Comparison of ENCODE assay signal across 12 cellular contexts in the genomic region with DNA sequence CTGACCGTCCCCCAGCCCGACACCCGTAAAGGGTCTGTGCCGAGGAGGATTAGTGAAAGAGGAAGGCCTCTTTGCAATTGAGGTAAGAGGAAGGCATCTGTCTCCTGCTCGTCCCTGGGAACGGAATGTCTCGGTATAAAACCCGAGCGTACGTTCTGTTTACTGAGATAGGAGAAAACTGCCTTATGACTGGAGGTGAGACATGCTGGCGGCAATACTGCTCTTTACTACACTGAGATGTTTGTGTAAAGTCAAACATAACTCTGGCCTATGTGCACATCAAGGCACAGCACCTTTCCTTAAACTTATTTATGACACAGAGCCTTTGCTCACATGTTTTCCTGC. TPM values are rescaled to one million over a fixed set of nuclear protein-coding genes. Genes with fewer than 3 reads are reported as not detected.
DNase-seq lines count a peak whose midpoint lies in the region; ATAC-seq, FAIRE-seq and TF ChIP-seq lines count a peak whose summit lies in the region.
"Not testable (repeated sequence)": the region's sequence is repeated elsewhere in the genome, so short reads cannot be mapped to it uniquely, and the experiment has no call there.
"Had no signal": no experiment of that assay in that cellular context is flagged by ENCODE, and none has a peak within 500 bp of the region (broad histone marks: within the 10 kb centered on the region; RNA-seq: fewer than 3 reads in every experiment).

No MANE protein-coding gene starts in this region.

- not testable (repeated sequence) for H3K4me1 ChIP-seq in HUES48 (ENCODE audit: control insufficient read depth, insufficient read depth, low read length); H1 (replicated peaks in 1 of 4; ENCODE audit: control insufficient read depth in 3 of 4, insufficient read depth in 4 of 4, low read length in 3 of 4)
- H3K4me1 ChIP-seq in HepG2 (ENCODE audit: insufficient read depth, low read length) (peaks cover 58% of the 10 kb centered on the region), transverse colon (peaks cover 0 to 10% (median 0%) of the 10 kb centered on the region in 4 donors)

- H2AFZ ChIP-seq in H1 (ENCODE audit: low read length): peak overlapping the region; percentile 22; the same call in 1 of the 2 replicates
- H2AFZ ChIP-seq in HepG2 (ENCODE audit: low read length): not testable (repeated sequence)

- H3K4me3 Mint-ChIP-seq in nephron progenitor cell: peak overlapping the region; percentile 26

- H2BK15ac ChIP-seq in H1 (ENCODE audit: low read length): not testable (repeated sequence)

- POLR2A ChIA-PET in H1 (lab: Charles Lee; ENCODE audit: partially characterized antibody): interaction anchor here (0.5 kb wide), 1 partner anchor 233 kb away, joined by 3 read pairs; no protein-coding TSS in a partner anchor
- POLR2A ChIA-PET in HepG2 (lab: Yijun Ruan, JAX): not testable (repeated sequence)

- H2BK20ac ChIP-seq in H1 (ENCODE audit: low read length): not testable (repeated sequence)

- H3K4ac ChIP-seq in H1 (replicated peaks; ENCODE audit: insufficient read length, low read depth, low read length): not testable (repeated sequence)

- not testable (repeated sequence) for H3K79me1 ChIP-seq in H1 (ENCODE audit: low read depth, low read length)

- H2BK120ac ChIP-seq in H1 (replicated peaks; ENCODE audit: low read depth, low read length): not testable (repeated sequence)

- WGBS in H1 (ENCODE audit: extremely low coverage in 1 of 2, insufficient coverage in 1 of 2, insufficient read length in 1 of 2, insufficient replicate concordance in 2 of 2, low coverage in 1 of 2, low lambda C conversion rate in 2 of 2, missing lambda C conversion rate in 1 of 2), 2 experiments: 92% methylated on average over 11 of the region's 11 CpGs; no CpG with 5 or more reads in 1 of the 2 experiments
- 4% methylated on average over 11 of the region's 11 CpGs for WGBS in HepG2 (ENCODE audit: low lambda C conversion rate)
- 58 to 62% methylated on average over 7 to 11 of the region's 11 CpGs for WGBS in transverse colon (ENCODE audit: low coverage in 1 of 2), 2 donors

- H3K14ac ChIP-seq in H1 (ENCODE audit: insufficient read length): not testable (repeated sequence)

- peak overlapping the region; percentile 91 for H3K27ac Mint-ChIP-seq in nephron progenitor cell

- H4K5ac ChIP-seq in H1 (ENCODE audit: insufficient read length, low read depth, low read length): not testable (repeated sequence)

- peaks cover 36% of the 10 kb centered on the region for H3K4me1 Mint-ChIP-seq in nephron progenitor cell

- in situ Hi-C loops in HepG2 (cut with HindIII; ENCODE audit: extremely low pct_ligation_motif_present, low pct_unique_long_range_greater_than_20kb): not testable (repeated sequence)
- in situ Hi-C loops in transverse colon (cut with MboI; ENCODE audit: low pct_ligation_motif_present in 1 of 4, low pct_unique_long_range_greater_than_20kb in 1 of 4, low sequenced_read_pairs in 3 of 4): loop anchor here in 1 of 4 donors (10.0 kb wide), 1 partner anchor 87 kb away; no protein-coding TSS in a partner anchor

- H4K8ac ChIP-seq in H1 (ENCODE audit: extremely low read depth, insufficient read depth, low read length): not testable (repeated sequence)

- not testable (repeated sequence) for H2BK5ac ChIP-seq in H1 (ENCODE audit: low read depth, low read length)

- CTCF ChIA-PET in H1 (lab: Charles Lee; ENCODE audit: partially characterized antibody): interaction anchor here (0.7 to 10.9 kb wide), 2 partner anchors 100 to 110 kb away, joined by 3 to 156 read pairs; no protein-coding TSS in a partner anchor
- CTCF ChIA-PET in HepG2 (lab: Yijun Ruan, JAX; ENCODE audit: low intra/inter-chr PET ratio, low total read pairs): not testable (repeated sequence)

- not testable (repeated sequence) for FAIRE-seq in H1 (lab: Jason Lieb, UNC); HepG2 (lab: Jason Lieb, UNC)

- not testable (repeated sequence) for H3K9ac ChIP-seq in HUES48 (ENCODE audit: low read depth, low read length); H1 (replicated peaks in 1 of 4; ENCODE audit: extremely low read depth in 1 of 4, low read depth in 3 of 4, low read length in 3 of 4); HepG2 (ENCODE audit: insufficient read depth, low read depth, low read length)

- not testable (repeated sequence) for TF ChIP-seq RAD21 in H1 (IDR thresholded peaks at IDR 0.05 in 1 of 2, conservative IDR thresholded peaks at IDR 0.05 in 1 of 2; ENCODE audit: low read depth in 2 of 2, low read length in 2 of 2); HepG2 (CRISPR knock-in tag; IDR thresholded peaks at IDR 0.05)

- H3K56ac ChIP-seq in H1 (replicated peaks; ENCODE audit: insufficient read length, low read depth, low read length): not testable (repeated sequence)

- TF ChIP-seq CTCF in C4-2B (conservative IDR thresholded peaks at IDR 0.05); VCaP (conservative IDR thresholded peaks at IDR 0.05); H1 (IDR thresholded peaks at IDR 0.05; ENCODE audit: control extremely low read depth in 1 of 3, insufficient read depth in 1 of 3, low read depth in 1 of 3, low read length in 3 of 3); HepG2 (CRISPR knock-in tag; IDR thresholded peaks at IDR 0.05); nephron progenitor cell (IDR thresholded peaks at IDR 0.05); transverse colon (IDR thresholded peaks at IDR 0.05): not testable (repeated sequence)

- intact Hi-C loops in HepG2 (cut with micrococcal nuclease; ENCODE audit: unreplicated experiment); transverse colon (cut with DNase I; ENCODE audit: low total_unique reads): not testable (repeated sequence)

- not testable (repeated sequence) for H3K9me3 ChIP-seq in HUES48 (ENCODE audit: control insufficient read depth, insufficient read depth, low read length); H1 (ENCODE audit: insufficient read depth in 2 of 2, low read depth in 1 of 2, low read length in 1 of 2); HepG2 (ENCODE audit: low read length); transverse colon

- DNase-seq in H1 (ENCODE audit: low read depth in 1 of 2, low spot score in 2 of 2); HepG2 (ENCODE audit: low spot score); nephron progenitor cell: not testable (repeated sequence)
- peak; percentile 32 for DNase-seq in transverse colon

- H3K36me3 Mint-ChIP-seq in nephron progenitor cell (ENCODE audit: low read depth): not testable (repeated sequence)

- H3K27me3 Mint-ChIP-seq in nephron progenitor cell (ENCODE audit: low read depth, poor library complexity): peaks cover 10% of the 10 kb centered on the region

- not testable (repeated sequence) for H2BK12ac ChIP-seq in H1 (ENCODE audit: low read depth, low read length)

- H2AK5ac ChIP-seq in H1 (ENCODE audit: low read depth, low read length): not testable (repeated sequence)

- TF ChIP-seq POLR2A in H1 (IDR thresholded peaks at IDR 0.05; ENCODE audit: control extremely low read depth in 1 of 2, low read depth in 2 of 2, low read length in 2 of 2); HepG2 (IDR thresholded peaks at IDR 0.05; ENCODE audit: insufficient read depth in 1 of 2, low read depth in 2 of 2, low read length in 2 of 2); transverse colon (IDR thresholded peaks at IDR 0.05): not testable (repeated sequence)

- H3K23ac ChIP-seq in H1 (ENCODE audit: insufficient read length): not testable (repeated sequence)

- not testable (repeated sequence) for H3K27me3 ChIP-seq in HUES48 (ENCODE audit: control insufficient read depth, insufficient read depth, low read length); H1 (replicated peaks in 1 of 4; ENCODE audit: control insufficient read depth in 3 of 4, extremely low read depth in 1 of 4, insufficient read depth in 3 of 4, low read length in 3 of 4); HepG2 (ENCODE audit: control insufficient read depth in 1 of 2, insufficient read depth in 2 of 2, low read length in 2 of 2); transverse colon

- not testable (repeated sequence) for H4K91ac ChIP-seq in H1 (replicated peaks; ENCODE audit: insufficient read length, low read length)

- H3K23me2 ChIP-seq in H1 (ENCODE audit: low read depth, low read length): not testable (repeated sequence)

- BruUV-seq in HepG2 (replicated peaks; lab: Mats Ljungman, UMichigan): not testable (repeated sequence)

- H3K4me3 ChIP-seq in HUES48 (ENCODE audit: low read depth, low read length); H1 (ENCODE audit: extremely low read depth in 1 of 4, insufficient read depth in 2 of 4, low read depth in 3 of 4, low read length in 4 of 4); transverse colon: not testable (repeated sequence)
- H3K4me3 ChIP-seq in HepG2 (replicated peaks in 1 of 3; ENCODE audit: insufficient read depth in 1 of 3, low read depth in 2 of 3, low read length in 3 of 3): peak overlapping the region in 2 of 3 experiments; percentile 29 to 38; a peak in 2 of 6 replicates

- H3K79me2 ChIP-seq in H1 (ENCODE audit: control insufficient read depth in 1 of 2, insufficient read depth in 2 of 2, low read length in 2 of 2); HepG2 (ENCODE audit: insufficient read depth, low read length): not testable (repeated sequence)

- not testable (repeated sequence) for H3K36me3 ChIP-seq in HUES48 (ENCODE audit: control insufficient read depth, insufficient read depth, low read length); H1 (ENCODE audit: control insufficient read depth in 2 of 4, insufficient read depth in 4 of 4, low read length in 3 of 4); HepG2 (replicated peaks in 1 of 2; ENCODE audit: control insufficient read depth in 1 of 2, insufficient read depth in 2 of 2, low read length in 2 of 2); transverse colon

- H3K18ac ChIP-seq in H1 (ENCODE audit: extremely low read depth, low read length): not testable (repeated sequence)

- not testable (repeated sequence) for TF ChIP-seq EP300 in H1 (IDR thresholded peaks at IDR 0.05; ENCODE audit: borderline replicate concordance in 1 of 2, low read depth in 2 of 2, low read length in 2 of 2); HepG2 (IDR thresholded peaks at IDR 0.05; ENCODE audit: low read depth in 2 of 2, low read length in 2 of 2); HepG2 (CRISPR knock-in tag; IDR thresholded peaks at IDR 0.05; ENCODE audit: borderline replicate concordance); transverse colon (IDR thresholded peaks at IDR 0.05; ENCODE audit: low read depth)

- H3K4me2 ChIP-seq in H1 (ENCODE audit: insufficient read depth in 1 of 2, low read depth in 2 of 2, low read length in 2 of 2): not testable (repeated sequence)
- peak overlapping the region; percentile 63 for H3K4me2 ChIP-seq in HepG2 (ENCODE audit: low read depth, low read length)

- H4K20me1 ChIP-seq in H1 (replicated peaks in 1 of 2; ENCODE audit: control insufficient read depth in 1 of 2, insufficient read depth in 2 of 2, low read length in 2 of 2); HepG2 (ENCODE audit: insufficient read depth, low read length): not testable (repeated sequence)

- ATAC-seq in HepG2: not testable (repeated sequence)

- H3K9me3 Mint-ChIP-seq in nephron progenitor cell: not testable (repeated sequence)

- peak overlapping the region; percentile 64 for H3K27ac ChIP-seq in C4-2B
- peak overlapping the region; percentile 51 for H3K27ac ChIP-seq in HUES48 (ENCODE audit: low read depth, low read length)
- H3K27ac ChIP-seq in VCaP: peak overlapping the region; percentile 99
- not testable (repeated sequence) for H3K27ac ChIP-seq in H1 (ENCODE audit: low read depth, low read length); HepG2 (ENCODE audit: extremely low read length, insufficient read depth, low read length)
- H3K27ac ChIP-seq in transverse colon: peak overlapping the region; percentile 58 to 80 (median 76)

RNA-seq across cellular contexts. Expression of a gene that starts 24.0 kb away (rescaled TPM):
- total RNA-seq in H1 (2021; fragmentation: NEBNext Ultra II Directional; extraction: Animal tissue kit (Norgen Biotek cat#: 25700)): not detected in 2 replicates
- polyA plus RNA-seq in H1 (2011; rRNA removed) (not detected in 2 replicates), HepG2 (2011; rRNA removed) (not detected in 2 replicates)
- not detected for polyA plus RNA-seq in H1 (2011; cell fraction: cytosol; rRNA removed)
- not detected for polyA plus RNA-seq in H1 (2011; cell fraction: nucleus; rRNA removed)
- not detected in 4 replicates for polyA plus RNA-seq in H1 (2012, experiment 1 of 2)
- not detected for polyA plus RNA-seq in H1 (2012, experiment 2 of 2)
- not detected for polyA plus RNA-seq in H1 (2013, experiment 1 of 2)
- polyA plus RNA-seq in H1 (2013, experiment 2 of 2): not detected
- polyA minus RNA-seq in H1 (2011; rRNA and poly(A)+ RNA removed): not detected in 2 replicates
- polyA minus RNA-seq in H1 (2011; cell fraction: cytosol; rRNA and poly(A)+ RNA removed): not detected
- polyA minus RNA-seq in H1 (2011; cell fraction: nucleus; rRNA and poly(A)+ RNA removed): not detected
- total RNA-seq in HepG2 (2016; rRNA removed; fragmentation: Illumina TruSeq; extraction: Trizol) (not detected in 2 replicates), transverse colon (not detected)
- not detected in 2 replicates for total RNA-seq in HepG2 (2016; cell fraction: cytosol; rRNA removed; fragmentation: Illumina TruSeq; extraction: Trizol; ENCODE audit: low read depth)
- total RNA-seq in HepG2 (2016; cell fraction: insoluble cytoplasmic fraction; rRNA removed; fragmentation: Illumina TruSeq; extraction: Trizol): not detected in 2 replicates
- total RNA-seq in HepG2 (2016; cell fraction: membrane; rRNA removed; fragmentation: Illumina TruSeq; extraction: Trizol): not detected in 2 replicates
- not detected in 2 replicates for total RNA-seq in HepG2 (2016; cell fraction: nucleus; rRNA removed; fragmentation: Illumina TruSeq; extraction: Trizol)
- polyA plus RNA-seq in HepG2 (2011; cell fraction: cytosol; rRNA removed): not detected in 2 replicates
- not detected in 2 replicates for polyA plus RNA-seq in HepG2 (2011; cell fraction: nucleus; rRNA removed)
- not detected in 2 replicates for polyA plus RNA-seq in HepG2 (2012)
- not detected in 2 replicates for polyA plus RNA-seq in HepG2 (2016; cell fraction: cytosol; fragmentation: Illumina TruSeq; extraction: Trizol; ENCODE audit: low read depth)
- not detected in 2 replicates for polyA plus RNA-seq in HepG2 (2016; cell fraction: insoluble cytoplasmic fraction; fragmentation: Illumina TruSeq; extraction: Trizol; ENCODE audit: low read depth)
- not detected in 2 replicates for polyA plus RNA-seq in HepG2 (2016; cell fraction: membrane; fragmentation: Illumina TruSeq; extraction: Trizol; ENCODE audit: low read depth)
- not detected in 2 replicates for polyA plus RNA-seq in HepG2 (2016; cell fraction: nucleus; fragmentation: Illumina TruSeq; extraction: Trizol; ENCODE audit: insufficient read depth, low read depth)
- not detected in 2 replicates for polyA minus RNA-seq in HepG2 (2011; rRNA and poly(A)+ RNA removed; ENCODE audit: low replicate concordance)
- not detected in 2 replicates for polyA minus RNA-seq in HepG2 (2011; cell fraction: cytosol; rRNA and poly(A)+ RNA removed)
- not detected in 2 replicates for polyA minus RNA-seq in HepG2 (2011; cell fraction: nucleus; rRNA and poly(A)+ RNA removed)
- total RNA-seq: Calu3; CD4-positive, alpha-beta memory T cell; H4 had no signal
- polyA plus RNA-seq: BJ; CD14-positive monocyte; CD4-positive, alpha-beta memory T cell had no signal

RNA-seq across cellular contexts. Expression of a gene that starts 56.5 kb away (rescaled TPM):
- not detected in 2 replicates for total RNA-seq in H1 (2021; fragmentation: NEBNext Ultra II Directional; extraction: Animal tissue kit (Norgen Biotek cat#: 25700))
- polyA plus RNA-seq in H1 (2011; rRNA removed) (not detected in 2 replicates), HepG2 (2011; rRNA removed) (not detected in 2 replicates)
- polyA plus RNA-seq in H1 (2011; cell fraction: cytosol; rRNA removed): not detected
- not detected for polyA plus RNA-seq in H1 (2011; cell fraction: nucleus; rRNA removed)
- polyA plus RNA-seq in H1 (2012, experiment 1 of 2): not detected in 4 replicates
- not detected for polyA plus RNA-seq in H1 (2012, experiment 2 of 2)
- not detected for polyA plus RNA-seq in H1 (2013, experiment 1 of 2)
- polyA plus RNA-seq in H1 (2013, experiment 2 of 2): not detected
- not detected in 2 replicates for polyA minus RNA-seq in H1 (2011; rRNA and poly(A)+ RNA removed)
- polyA minus RNA-seq in H1 (2011; cell fraction: cytosol; rRNA and poly(A)+ RNA removed): not detected
- polyA minus RNA-seq in H1 (2011; cell fraction: nucleus; rRNA and poly(A)+ RNA removed): not detected
- total RNA-seq in HepG2 (2016; rRNA removed; fragmentation: Illumina TruSeq; extraction: Trizol) (not detected in 2 replicates), transverse colon (not detected)
- not detected in 2 replicates for total RNA-seq in HepG2 (2016; cell fraction: cytosol; rRNA removed; fragmentation: Illumina TruSeq; extraction: Trizol; ENCODE audit: low read depth)
- total RNA-seq in HepG2 (2016; cell fraction: insoluble cytoplasmic fraction; rRNA removed; fragmentation: Illumina TruSeq; extraction: Trizol): not detected in 2 replicates
- total RNA-seq in HepG2 (2016; cell fraction: membrane; rRNA removed; fragmentation: Illumina TruSeq; extraction: Trizol): not detected in 2 replicates
- total RNA-seq in HepG2 (2016; cell fraction: nucleus; rRNA removed; fragmentation: Illumina TruSeq; extraction: Trizol): not detected in 2 replicates
- not detected in 2 replicates for polyA plus RNA-seq in HepG2 (2011; cell fraction: cytosol; rRNA removed)
- polyA plus RNA-seq in HepG2 (2011; cell fraction: nucleus; rRNA removed): not detected in 2 replicates
- polyA plus RNA-seq in HepG2 (2012): not detected in 2 replicates
- not detected in 2 replicates for polyA plus RNA-seq in HepG2 (2016; cell fraction: cytosol; fragmentation: Illumina TruSeq; extraction: Trizol; ENCODE audit: low read depth)
- not detected in 2 replicates for polyA plus RNA-seq in HepG2 (2016; cell fraction: insoluble cytoplasmic fraction; fragmentation: Illumina TruSeq; extraction: Trizol; ENCODE audit: low read depth)
- not detected in 2 replicates for polyA plus RNA-seq in HepG2 (2016; cell fraction: membrane; fragmentation: Illumina TruSeq; extraction: Trizol; ENCODE audit: low read depth)
- not detected in 2 replicates for polyA plus RNA-seq in HepG2 (2016; cell fraction: nucleus; fragmentation: Illumina TruSeq; extraction: Trizol; ENCODE audit: insufficient read depth, low read depth)
- not detected in 2 replicates for polyA minus RNA-seq in HepG2 (2011; rRNA and poly(A)+ RNA removed; ENCODE audit: low replicate concordance)
- not detected in 2 replicates for polyA minus RNA-seq in HepG2 (2011; cell fraction: cytosol; rRNA and poly(A)+ RNA removed)
- polyA minus RNA-seq in HepG2 (2011; cell fraction: nucleus; rRNA and poly(A)+ RNA removed): not detected in 2 replicates
- total RNA-seq: Calu3; CD4-positive, alpha-beta memory T cell; H4 had no signal
- polyA plus RNA-seq: BJ, CD14-positive monocyte had no signal
